In the genomic region with DNA sequence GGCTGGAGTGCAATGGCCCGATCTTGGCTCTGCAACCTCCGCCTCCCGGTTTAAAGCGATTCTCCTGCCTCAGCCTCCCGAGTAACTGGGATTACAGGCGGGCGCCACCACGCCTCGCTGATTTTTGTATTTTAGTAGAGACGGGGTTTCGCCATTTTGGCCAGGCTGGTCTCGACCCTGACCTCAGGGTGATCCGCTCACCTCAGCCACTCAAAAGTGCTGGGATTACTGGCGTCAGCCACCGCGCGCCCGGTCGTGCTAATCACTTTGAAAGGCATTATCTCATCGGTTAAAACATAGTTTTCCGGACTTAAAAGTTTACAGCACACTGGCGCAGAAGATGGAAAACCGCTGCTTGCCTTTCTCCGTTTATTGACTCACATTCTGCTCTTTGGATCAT, we compare ENCODE assay signal across 8 cellular contexts. TPM values are rescaled to one million over a fixed set of nuclear protein-coding genes. Genes with fewer than 3 reads are reported as not detected.
DNase-seq lines count a peak whose midpoint lies in the region; ATAC-seq and TF ChIP-seq lines count a peak whose summit lies in the region.

No MANE protein-coding gene starts in this region.

- WGBS in prostate gland, result 90% methylated on average over 24 of the region's 24 CpGs

- H3K36me3 ChIP-seq in ES-I3 (ENCODE audit: insufficient read depth, low read length) (no peaks in the 10 kb centered on the region; the same call in 1 of the 2 replicates), RWPE2 (ENCODE audit: low read depth) (peaks cover 27% of the 10 kb centered on the region), fibroblast of lung (ENCODE audit: control insufficient read depth, insufficient read depth, low read length) (no peaks in the 10 kb centered on the region), prostate gland (peaks cover 0 to 5% of the 10 kb centered on the region in 2 donors)

- DNase-seq in RWPE2 (ENCODE audit: low spot score) (no peak), fibroblast of lung (ENCODE audit: low read depth in 2 of 2) (no peak), prostate gland (ENCODE audit: low spot score) (no peak), GOT3 (lab: John Stamatoyannopoulos, UW) (no peak)

- no peak for TF ChIP-seq POLR2A in prostate gland (IDR thresholded peaks at IDR 0.05)

- H3K4me2 ChIP-seq in fibroblast of lung (ENCODE audit: extremely low read depth, insufficient read depth, low read length), result peak overlapping the region; percentile 73

- H3K27ac ChIP-seq in RWPE2 (ENCODE audit: poor library complexity, severe bottlenecking) (peak overlapping the region; percentile 82), fibroblast of lung (ENCODE audit: insufficient read depth, low read length) (peak overlapping the region; percentile 88), prostate gland (peak overlapping the region; percentile 91 to 96)

- no peak for ATAC-seq in RWPE2 (ENCODE audit: low read depth)
- ATAC-seq in GM19463 (IDR thresholded peaks at IDR 0.05; ENCODE audit: unreplicated experiment), result no peak
- no peak for ATAC-seq in GM18873 (IDR thresholded peaks at IDR 0.05; ENCODE audit: low FRiP score, unreplicated experiment)
- ATAC-seq in esophagus mucosa, result no peak

- peaks cover 13% of the 10 kb centered on the region for H3K9me3 ChIP-seq in ES-I3 (ENCODE audit: control insufficient read depth, insufficient read depth, low read length)
- peaks cover 17% of the 10 kb centered on the region for H3K9me3 ChIP-seq in RWPE2 (ENCODE audit: severe bottlenecking)
- no peaks in the 10 kb centered on the region for H3K9me3 ChIP-seq in fibroblast of lung (ENCODE audit: control insufficient read depth, insufficient read depth, low read depth, low read length)
- no peaks in the 10 kb centered on the region for H3K9me3 ChIP-seq in prostate gland

- intact Hi-C loops in prostate gland (cut with DNase I), result loop anchor here (10.0 kb wide), 1 partner anchor 130 kb away; the partner anchor contains the start of gene ZFAND6

- H2AFZ ChIP-seq in fibroblast of lung (ENCODE audit: low read length), result no peak overlapping the region

- H3K9ac ChIP-seq in ES-I3 (ENCODE audit: low read depth, low read length), result peak overlapping the region; percentile 75; the same call in 1 of the 2 replicates
- no peak overlapping the region for H3K9ac ChIP-seq in fibroblast of lung (ENCODE audit: insufficient read depth, low read length)

- H3K4me1 ChIP-seq in ES-I3 (ENCODE audit: insufficient read depth, low read length) (no peaks in the 10 kb centered on the region), RWPE2 (ENCODE audit: insufficient read depth, poor library complexity, severe bottlenecking) (peaks cover 3% of the 10 kb centered on the region), fibroblast of lung (ENCODE audit: control insufficient read depth, extremely low read depth, insufficient read depth, low read length) (no peaks in the 10 kb centered on the region), prostate gland (replicated peaks) (no peaks in the 10 kb centered on the region)

- H3K4me3 ChIP-seq in RWPE2 (ENCODE audit: severe bottlenecking) (peak overlapping the region; percentile 93), fibroblast of lung (replicated peaks in 1 of 4; ENCODE audit: control extremely low read depth in 1 of 4, insufficient read depth in 1 of 4, low read depth in 3 of 4, low read length in 4 of 4) (peak overlapping the region; percentile 85 to 95 (median 88)), prostate gland (peak overlapping the region; percentile 66 to 84)

- H3K27me3 ChIP-seq in RWPE2 (ENCODE audit: insufficient read depth, poor library complexity, severe bottlenecking), result no peaks in the 10 kb centered on the region
- H3K27me3 ChIP-seq in fibroblast of lung (ENCODE audit: control insufficient read depth, insufficient read depth, low read length), result peaks cover 5% of the 10 kb centered on the region
- H3K27me3 ChIP-seq in prostate gland (replicated peaks; ENCODE audit: insufficient read depth), result no peaks in the 10 kb centered on the region

- no peak for TF ChIP-seq CTCF in RWPE2 (IDR thresholded peaks at IDR 0.05; ENCODE audit: poor library complexity, severe bottlenecking)
- TF ChIP-seq CTCF in fibroblast of lung (conservative IDR thresholded peaks at IDR 0.05 in 1 of 2, IDR thresholded peaks at IDR 0.05 in 1 of 2; ENCODE audit: low read depth in 1 of 2, low read length in 2 of 2), result no peak
- no peak for TF ChIP-seq CTCF in prostate gland (IDR thresholded peaks at IDR 0.05)

- no peaks in the 10 kb centered on the region for H4K20me1 ChIP-seq in fibroblast of lung (ENCODE audit: control insufficient read depth, extremely low read depth, insufficient read depth, low read length)

- H3K79me2 ChIP-seq in fibroblast of lung (ENCODE audit: control insufficient read depth, insufficient read depth, low read length), result peaks cover 17% of the 10 kb centered on the region

RNA-seq across cellular contexts. Expression of gene MTHFS, which starts 27.6 kb away (rescaled TPM):
- total RNA-seq in fibroblast of lung, result 17.5 and 21.6 TPM in 2 replicates
- 9.5 and 18.8 TPM in 2 replicates for polyA plus RNA-seq in fibroblast of lung
- polyA plus RNA-seq in fibroblast of lung (2012), result 11.0 and 18.4 TPM in 2 replicates
- polyA minus RNA-seq in fibroblast of lung (ENCODE audit: low replicate concordance), result not detected in 2 replicates
- total RNA-seq in prostate gland, result 10 to 100 TPM; 28.7 to 55.1 TPM
- total RNA-seq in esophagus mucosa, result 16.0 TPM

RNA-seq across cellular contexts. Expression of gene BCL2A1, which starts 46.6 kb away (rescaled TPM):
- total RNA-seq in fibroblast of lung (5.9 and 8.9 TPM in 2 replicates), prostate gland (1 to 10 TPM in 1 of 2 donors, under 1 TPM in 1; 0.57 to 2.7 TPM), esophagus mucosa (not detected)
- 0.31 and 2.6 TPM in 2 replicates for polyA plus RNA-seq in fibroblast of lung
- 0.35 and 2.6 TPM in 2 replicates for polyA plus RNA-seq in fibroblast of lung (2012)
- polyA minus RNA-seq in fibroblast of lung (ENCODE audit: low replicate concordance), result not detected in 2 replicates
